Comparison of ENCODE assay signal across 20 cellular contexts in the genomic region with DNA sequence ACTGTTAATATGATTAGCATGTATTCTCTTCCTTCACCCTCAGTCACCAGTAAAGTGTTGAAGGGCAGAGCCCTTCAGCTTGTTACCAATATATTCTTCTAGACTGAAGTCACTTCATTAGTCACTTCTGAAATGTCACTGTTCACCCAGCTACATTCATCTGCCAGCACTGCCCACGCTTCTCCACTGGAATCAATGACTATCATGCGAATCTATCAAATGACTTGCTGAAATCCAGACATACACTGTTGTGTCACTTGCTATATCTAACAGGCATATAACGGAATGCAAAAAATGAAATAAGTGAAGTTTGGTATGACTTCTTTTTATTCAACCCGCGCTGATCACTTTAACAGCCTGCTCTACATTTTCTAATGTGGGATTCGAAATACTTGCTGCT. TPM values are rescaled to one million over a fixed set of nuclear protein-coding genes. Genes with fewer than 3 reads are reported as not detected.
DNase-seq lines count a peak whose midpoint lies in the region; ATAC-seq and TF ChIP-seq lines count a peak whose summit lies in the region.
"Had no signal": no experiment of that assay in that cellular context is flagged by ENCODE, and none has a peak within 500 bp of the region (broad histone marks: within the 10 kb centered on the region; RNA-seq: fewer than 3 reads in every experiment).

No MANE protein-coding gene starts in this region.

- ATAC-seq in activated CD4-positive, alpha-beta T cell treated with anti-CD3 and anti-CD28 coated beads for 36 hours = peak; percentile 74
- no peak for ATAC-seq in activated naive CD8-positive, alpha-beta T cell treated with anti-CD3 and anti-CD28 coated beads, Interleukin-2, amount 10 ng/mL, durations not matched to agents 7 days and 5 days (ENCODE audit: low read depth)
- ATAC-seq in stimulated activated effector memory CD8-positive, alpha-beta T cell treated with anti-CD3 and anti-CD28 coated beads, Interleukin-12 subunit alpha, Interleukin-12 subunit beta, amount 100 ng/mL, for 72 hours = peak; percentile 50
- ATAC-seq in GM21381 (IDR thresholded peaks at IDR 0.05; ENCODE audit: unreplicated experiment) = no peak
- ATAC-seq: HepG2 had no signal

- peak; percentile 55 for DNase-seq in activated CD4-positive, alpha-beta T cell treated with anti-CD3 and anti-CD28 coated beads for 36 hours
- DNase-seq in activated CD4-positive, alpha-beta T cell treated with anti-CD3 and anti-CD28 coated beads, Interleukin-2, amount 10 ng/mL, durations not matched to agents 7 days and 5 days = no peak
- no peak for DNase-seq in activated naive CD8-positive, alpha-beta T cell treated with anti-CD3 and anti-CD28 coated beads, Interleukin-2, amount 10 ng/mL, durations not matched to agents 7 days and 5 days
- DNase-seq in activated naive CD8-positive, alpha-beta T cell treated with anti-CD3 and anti-CD28 coated beads for 36 hours = no peak
- DNase-seq in chondrocyte (ENCODE audit: low spot score) (no peak), GM13977 (ENCODE audit: low spot score) (no peak)
- DNase-seq in stimulated activated effector memory CD8-positive, alpha-beta T cell treated with anti-CD3 and anti-CD28 coated beads, Interleukin-12 subunit alpha, Interleukin-12 subunit beta, amount 100 ng/mL, for 72 hours (ENCODE audit: low spot score in 2 of 2) = no peak
- DNase-seq: 8988T, COR-L47, DMS 273 treated with DMSO at 0.1 percent for 48 hours, KBM-7, NCI-H1105 treated with DMSO at 0.1 percent for 48 hours, NCI-H1694 treated with DMSO at 0.1 percent for 48 hours, NCI-H2227 treated with DMSO at 0.1 percent for 48 hours, NCI-H510A treated with DMSO at 0.1 percent for 48 hours, NCI-H774, OCI-M1 had no signal

- POLR2A ChIA-PET in activated CD4-positive, alpha-beta T cell treated with anti-CD3 and anti-CD28 coated beads for 36 hours (lab: Charles Lee) = no interaction called here
- POLR2A ChIA-PET in activated CD4-positive, alpha-beta T cell treated with anti-CD3 and anti-CD28 coated beads, Interleukin-2, amount 10 ng/mL, durations not matched to agents 7 days and 5 days (lab: Charles Lee) = no interaction called here
- POLR2A ChIA-PET in activated naive CD8-positive, alpha-beta T cell treated with anti-CD3 and anti-CD28 coated beads, Interleukin-2, amount 10 ng/mL, durations not matched to agents 7 days and 5 days (lab: Charles Lee) = no interaction called here

- CTCF ChIA-PET in activated CD4-positive, alpha-beta T cell treated with anti-CD3 and anti-CD28 coated beads for 36 hours (lab: Charles Lee) = no interaction called here
- CTCF ChIA-PET in activated CD4-positive, alpha-beta T cell treated with anti-CD3 and anti-CD28 coated beads, Interleukin-2, amount 10 ng/mL, durations not matched to agents 7 days and 5 days (lab: Charles Lee) = interaction anchor here (1.0 kb wide), 1 partner anchor 11 kb away, joined by 3 read pairs; no protein-coding TSS in a partner anchor

- intact Hi-C loops in activated CD4-positive, alpha-beta T cell treated with anti-CD3 and anti-CD28 coated beads for 36 hours (cut with DNase I, micrococcal nuclease) = loop anchor here in 1 of 2 experiments (5.0 kb wide), 1 partner anchor 616 kb away; no protein-coding TSS in a partner anchor

- TF ChIP-seq CTCF in chondrocyte (IDR thresholded peaks at IDR 0.05) (no peak), GM13977 (IDR thresholded peaks at IDR 0.05; ENCODE audit: extremely low read depth, insufficient read depth, missing control alignments) (no peak)

- H3K9me3 Mint-ChIP-seq in activated CD4-positive, alpha-beta T cell treated with anti-CD3 and anti-CD28 coated beads for 36 hours (ENCODE audit: low read depth) = no peaks in the 10 kb centered on the region
- no peaks in the 10 kb centered on the region for H3K9me3 Mint-ChIP-seq in activated CD4-positive, alpha-beta T cell treated with anti-CD3 and anti-CD28 coated beads, Interleukin-2, amount 10 ng/mL, durations not matched to agents 7 days and 5 days
- no peaks in the 10 kb centered on the region for H3K9me3 Mint-ChIP-seq in activated naive CD8-positive, alpha-beta T cell treated with anti-CD3 and anti-CD28 coated beads, Interleukin-2, amount 10 ng/mL, durations not matched to agents 7 days and 5 days
- no peaks in the 10 kb centered on the region for H3K9me3 Mint-ChIP-seq in activated naive CD8-positive, alpha-beta T cell treated with anti-CD3 and anti-CD28 coated beads for 36 hours
- no peaks in the 10 kb centered on the region for H3K9me3 Mint-ChIP-seq in chondrocyte (ENCODE audit: low read depth)
- H3K9me3 Mint-ChIP-seq in stimulated activated effector memory CD8-positive, alpha-beta T cell treated with anti-CD3 and anti-CD28 coated beads, Interleukin-12 subunit alpha, Interleukin-12 subunit beta, amount 100 ng/mL, for 72 hours = no peaks in the 10 kb centered on the region

- no peak overlapping the region for H3K4me3 Mint-ChIP-seq in activated CD4-positive, alpha-beta T cell treated with anti-CD3 and anti-CD28 coated beads for 36 hours
- H3K4me3 Mint-ChIP-seq in activated CD4-positive, alpha-beta T cell treated with anti-CD3 and anti-CD28 coated beads, Interleukin-2, amount 10 ng/mL, durations not matched to agents 7 days and 5 days = no peak overlapping the region
- no peak overlapping the region for H3K4me3 Mint-ChIP-seq in activated naive CD8-positive, alpha-beta T cell treated with anti-CD3 and anti-CD28 coated beads, Interleukin-2, amount 10 ng/mL, durations not matched to agents 7 days and 5 days
- H3K4me3 Mint-ChIP-seq in activated naive CD8-positive, alpha-beta T cell treated with anti-CD3 and anti-CD28 coated beads for 36 hours = no peak overlapping the region
- H3K4me3 Mint-ChIP-seq in chondrocyte (ENCODE audit: unreplicated experiment) = no peak overlapping the region
- H3K4me3 Mint-ChIP-seq in stimulated activated effector memory CD8-positive, alpha-beta T cell treated with anti-CD3 and anti-CD28 coated beads, Interleukin-12 subunit alpha, Interleukin-12 subunit beta, amount 100 ng/mL, for 72 hours = no peak overlapping the region
- H3K4me3 Mint-ChIP-seq: B cell had no signal

- peak overlapping the region; percentile 49 for H3K27ac Mint-ChIP-seq in activated CD4-positive, alpha-beta T cell treated with anti-CD3 and anti-CD28 coated beads for 36 hours
- no peak overlapping the region for H3K27ac Mint-ChIP-seq in activated CD4-positive, alpha-beta T cell treated with anti-CD3 and anti-CD28 coated beads, Interleukin-2, amount 10 ng/mL, durations not matched to agents 7 days and 5 days
- peak overlapping the region; percentile 46 for H3K27ac Mint-ChIP-seq in activated naive CD8-positive, alpha-beta T cell treated with anti-CD3 and anti-CD28 coated beads, Interleukin-2, amount 10 ng/mL, durations not matched to agents 7 days and 5 days
- H3K27ac Mint-ChIP-seq in activated naive CD8-positive, alpha-beta T cell treated with anti-CD3 and anti-CD28 coated beads for 36 hours = no peak overlapping the region
- peak overlapping the region; percentile 1 for H3K27ac Mint-ChIP-seq in chondrocyte (ENCODE audit: unreplicated experiment)
- H3K27ac Mint-ChIP-seq in stimulated activated effector memory CD8-positive, alpha-beta T cell treated with anti-CD3 and anti-CD28 coated beads, Interleukin-12 subunit alpha, Interleukin-12 subunit beta, amount 100 ng/mL, for 72 hours = no peak overlapping the region
- H3K27ac Mint-ChIP-seq: B cell had no signal

- in situ Hi-C loops in GM13977 (cut with MboI; ENCODE audit: low pct_unique_long_range_greater_than_20kb, low sequenced_read_pairs, unreplicated experiment) = no loop called here

- H3K27me3 Mint-ChIP-seq in activated CD4-positive, alpha-beta T cell treated with anti-CD3 and anti-CD28 coated beads for 36 hours = no peaks in the 10 kb centered on the region
- H3K27me3 Mint-ChIP-seq in activated CD4-positive, alpha-beta T cell treated with anti-CD3 and anti-CD28 coated beads, Interleukin-2, amount 10 ng/mL, durations not matched to agents 7 days and 5 days = no peaks in the 10 kb centered on the region
- H3K27me3 Mint-ChIP-seq in activated naive CD8-positive, alpha-beta T cell treated with anti-CD3 and anti-CD28 coated beads, Interleukin-2, amount 10 ng/mL, durations not matched to agents 7 days and 5 days = no peaks in the 10 kb centered on the region
- H3K27me3 Mint-ChIP-seq in activated naive CD8-positive, alpha-beta T cell treated with anti-CD3 and anti-CD28 coated beads for 36 hours = no peaks in the 10 kb centered on the region
- no peaks in the 10 kb centered on the region for H3K27me3 Mint-ChIP-seq in chondrocyte (ENCODE audit: low read depth)
- H3K27me3 Mint-ChIP-seq: B cell had no signal

- H3K4me1 Mint-ChIP-seq in activated CD4-positive, alpha-beta T cell treated with anti-CD3 and anti-CD28 coated beads for 36 hours = peaks cover 17% of the 10 kb centered on the region
- H3K4me1 Mint-ChIP-seq in activated CD4-positive, alpha-beta T cell treated with anti-CD3 and anti-CD28 coated beads, Interleukin-2, amount 10 ng/mL, durations not matched to agents 7 days and 5 days = peaks cover 1% of the 10 kb centered on the region
- H3K4me1 Mint-ChIP-seq in activated naive CD8-positive, alpha-beta T cell treated with anti-CD3 and anti-CD28 coated beads, Interleukin-2, amount 10 ng/mL, durations not matched to agents 7 days and 5 days = no peaks in the 10 kb centered on the region
- peaks cover 1% of the 10 kb centered on the region for H3K4me1 Mint-ChIP-seq in activated naive CD8-positive, alpha-beta T cell treated with anti-CD3 and anti-CD28 coated beads for 36 hours
- H3K4me1 Mint-ChIP-seq in chondrocyte (ENCODE audit: low read depth) = peaks cover 33% of the 10 kb centered on the region
- H3K4me1 Mint-ChIP-seq in stimulated activated effector memory CD8-positive, alpha-beta T cell treated with anti-CD3 and anti-CD28 coated beads, Interleukin-12 subunit alpha, Interleukin-12 subunit beta, amount 100 ng/mL, for 72 hours = no peaks in the 10 kb centered on the region
- H3K4me1 Mint-ChIP-seq: B cell had no signal

- H3K36me3 Mint-ChIP-seq in activated CD4-positive, alpha-beta T cell treated with anti-CD3 and anti-CD28 coated beads for 36 hours (ENCODE audit: low read depth) = peaks cover 49% of the 10 kb centered on the region
- H3K36me3 Mint-ChIP-seq in activated CD4-positive, alpha-beta T cell treated with anti-CD3 and anti-CD28 coated beads, Interleukin-2, amount 10 ng/mL, durations not matched to agents 7 days and 5 days (ENCODE audit: low read depth) = peaks cover 57% of the 10 kb centered on the region
- H3K36me3 Mint-ChIP-seq in activated naive CD8-positive, alpha-beta T cell treated with anti-CD3 and anti-CD28 coated beads, Interleukin-2, amount 10 ng/mL, durations not matched to agents 7 days and 5 days = peaks cover 31% of the 10 kb centered on the region
- H3K36me3 Mint-ChIP-seq in activated naive CD8-positive, alpha-beta T cell treated with anti-CD3 and anti-CD28 coated beads for 36 hours = peaks cover 25% of the 10 kb centered on the region
- H3K36me3 Mint-ChIP-seq in chondrocyte (ENCODE audit: low read depth) = peaks cover 28% of the 10 kb centered on the region
- H3K36me3 Mint-ChIP-seq in stimulated activated effector memory CD8-positive, alpha-beta T cell treated with anti-CD3 and anti-CD28 coated beads, Interleukin-12 subunit alpha, Interleukin-12 subunit beta, amount 100 ng/mL, for 72 hours = peaks cover 92% of the 10 kb centered on the region

RNA-seq across cellular contexts. Expression of a gene that starts 16.1 kb away (rescaled TPM):
- 10 to 100 TPM; 80.2 to 94.3 TPM for total RNA-seq in activated CD4-positive, alpha-beta T cell treated with anti-CD3 and anti-CD28 coated beads for 36 hours
- total RNA-seq in activated CD4-positive, alpha-beta T cell treated with anti-CD3 and anti-CD28 coated beads, Interleukin-2, amount 10 ng/mL, durations not matched to agents 7 days and 5 days = 10 to 100 TPM; 63.9 to 66.3 TPM
- total RNA-seq in activated naive CD8-positive, alpha-beta T cell treated with anti-CD3 and anti-CD28 coated beads, Interleukin-2, amount 10 ng/mL, durations not matched to agents 7 days and 5 days = 10 to 100 TPM; 53.5 to 54.7 TPM
- 100 to 1,000 TPM; 101 to 103 TPM for total RNA-seq in activated naive CD8-positive, alpha-beta T cell treated with anti-CD3 and anti-CD28 coated beads for 36 hours
- 57.9 to 65.6 TPM (median 59.7 TPM) in 3 replicates for total RNA-seq in chondrocyte

RNA-seq across cellular contexts. Expression of a gene that starts 28.7 kb away (rescaled TPM):
- total RNA-seq in activated CD4-positive, alpha-beta T cell treated with anti-CD3 and anti-CD28 coated beads for 36 hours = under 1 TPM in 1 of 2 experiments, not detected in 1; 0.33 TPM
- total RNA-seq in activated CD4-positive, alpha-beta T cell treated with anti-CD3 and anti-CD28 coated beads, Interleukin-2, amount 10 ng/mL, durations not matched to agents 7 days and 5 days = under 1 TPM in 1 of 2 experiments, not detected in 1; 0.12 TPM
- total RNA-seq in activated naive CD8-positive, alpha-beta T cell treated with anti-CD3 and anti-CD28 coated beads, Interleukin-2, amount 10 ng/mL, durations not matched to agents 7 days and 5 days = under 1 TPM in 1 of 2 experiments, not detected in 1; 0.25 TPM
- under 1 TPM; 0.34 to 0.37 TPM for total RNA-seq in activated naive CD8-positive, alpha-beta T cell treated with anti-CD3 and anti-CD28 coated beads for 36 hours
- not detected in 3 replicates for total RNA-seq in chondrocyte
- total RNA-seq: HepG2 had no signal

Comparison
In these comparisons a context has a peak if more than half of its experiments do, and no peak if none do; other contexts are left out.
1. H3K27ac Mint-ChIP-seq: peak in activated CD4-positive, alpha-beta T cell treated with anti-CD3 and anti-CD28 coated beads for 36 hours (single experiment), activated naive CD8-positive, alpha-beta T cell treated with anti-CD3 and anti-CD28 coated beads, Interleukin-2, amount 10 ng/mL, durations not matched to agents 7 days and 5 days (single experiment) and chondrocyte (single experiment); none in activated CD4-positive, alpha-beta T cell treated with anti-CD3 and anti-CD28 coated beads, Interleukin-2, amount 10 ng/mL, durations not matched to agents 7 days and 5 days (single experiment), activated naive CD8-positive, alpha-beta T cell treated with anti-CD3 and anti-CD28 coated beads for 36 hours (single experiment) and stimulated activated effector memory CD8-positive, alpha-beta T cell treated with anti-CD3 and anti-CD28 coated beads, Interleukin-12 subunit alpha, Interleukin-12 subunit beta, amount 100 ng/mL, for 72 hours (single experiment).
2. ATAC-seq: peak in activated CD4-positive, alpha-beta T cell treated with anti-CD3 and anti-CD28 coated beads for 36 hours (single experiment) and stimulated activated effector memory CD8-positive, alpha-beta T cell treated with anti-CD3 and anti-CD28 coated beads, Interleukin-12 subunit alpha, Interleukin-12 subunit beta, amount 100 ng/mL, for 72 hours (single experiment); none in activated naive CD8-positive, alpha-beta T cell treated with anti-CD3 and anti-CD28 coated beads, Interleukin-2, amount 10 ng/mL, durations not matched to agents 7 days and 5 days (single experiment) and GM21381 (single experiment).